18 cellular contexts compared by ENCODE assay signal in genomic region chr2:111656436-111656835, GRCh38.
DNase-seq lines count a peak whose midpoint lies in the region; ATAC-seq, FAIRE-seq and TF ChIP-seq lines count a peak whose summit lies in the region.
"Had no signal": no experiment of that assay in that cellular context is flagged by ENCODE, and none has a peak within 500 bp of the region (broad histone marks: within the 10 kb centered on the region; RNA-seq: fewer than 3 reads in every experiment).

No MANE protein-coding gene starts in this region.

- H3K4me2 ChIP-seq in H1 (ENCODE audit: insufficient read depth in 1 of 2, low read depth in 2 of 2, low read length in 2 of 2) = no peak overlapping the region
- H3K4me2 ChIP-seq in mammary epithelial cell (ENCODE audit: insufficient read depth, low read depth, low read length) = no peak overlapping the region
- H3K4me2 ChIP-seq: BLaER1 had no signal

- H3K9me3 Mint-ChIP-seq in activated naive CD4-positive, alpha-beta T cell treated with anti-CD3 and anti-CD28 coated beads, Interleukin-2, amount 50 U/mL, for 24 hours = no peaks in the 10 kb centered on the region
- no peaks in the 10 kb centered on the region for H3K9me3 Mint-ChIP-seq in activated naive CD4-positive, alpha-beta T cell treated with anti-CD3 and anti-CD28 coated beads for 36 hours
- H3K9me3 Mint-ChIP-seq in nephron (no peaks in the 10 kb centered on the region), type B pancreatic cell (no peaks in the 10 kb centered on the region)
- H3K9me3 Mint-ChIP-seq: CD4-positive, alpha-beta memory T cell had no signal

- TF ChIP-seq CTCF in H1 (IDR thresholded peaks at IDR 0.05; ENCODE audit: control extremely low read depth in 1 of 3, insufficient read depth in 1 of 3, low read depth in 1 of 3, low read length in 3 of 3) = no peak
- TF ChIP-seq CTCF in nephron (IDR thresholded peaks at IDR 0.05; ENCODE audit: unreplicated experiment in 3 of 3) = no peak
- TF ChIP-seq CTCF in type B pancreatic cell (conservative IDR thresholded peaks at IDR 0.05) = no peak
- no peak for TF ChIP-seq CTCF in mammary epithelial cell (conservative IDR thresholded peaks at IDR 0.05 in 1 of 2, IDR thresholded peaks at IDR 0.05 in 1 of 2; ENCODE audit: extremely low read depth in 1 of 2, insufficient read depth in 1 of 2, low read depth in 1 of 2, low read length in 2 of 2)

- no TSS peak for BruUV-seq in mammary epithelial cell (replicated peaks; lab: Mats Ljungman, UMichigan)

- in situ Hi-C loops in mammary epithelial cell (cut with MboI; ENCODE audit: low sequenced_read_pairs in 2 of 2) = no loop called here

- H4K20me1 ChIP-seq in H1 (replicated peaks in 1 of 2; ENCODE audit: control insufficient read depth in 1 of 2, insufficient read depth in 2 of 2, low read length in 2 of 2) (no peaks in the 10 kb centered on the region), mammary epithelial cell (ENCODE audit: insufficient read depth, low read length) (no peaks in the 10 kb centered on the region)
- H4K20me1 ChIP-seq: BLaER1 had no signal

- H4K91ac ChIP-seq in H1 (replicated peaks; ENCODE audit: insufficient read length, low read length) = no peak overlapping the region

- H2BK20ac ChIP-seq in H1 (ENCODE audit: low read length) = no peak overlapping the region

- dilution Hi-C loops in mammary epithelial cell (cut with HindIII; ENCODE audit: low sequenced_read_pairs) = loop anchor here (5.0 kb wide), 1 partner anchor 36 kb away; no protein-coding TSS in a partner anchor

- H3K18ac ChIP-seq in H1 (ENCODE audit: extremely low read depth, low read length) = no peak overlapping the region

- H3K79me1 ChIP-seq in H1 (ENCODE audit: low read depth, low read length) = no peaks in the 10 kb centered on the region

- POLR2A ChIA-PET in H1 (lab: Charles Lee; ENCODE audit: partially characterized antibody) = no interaction called here

- H2BK12ac ChIP-seq in H1 (ENCODE audit: low read depth, low read length) = peak overlapping the region; percentile 80; the same call in 1 of the 2 replicates

- H2BK5ac ChIP-seq in H1 (ENCODE audit: low read depth, low read length) = peak overlapping the region; percentile 20; the same call in 1 of the 2 replicates

- 0 out of 2 replicates have a peak overlapping the region, but pooled peaks have one; percentile 20 for H2BK15ac ChIP-seq in H1 (ENCODE audit: low read length)

- H3K23ac ChIP-seq in H1 (ENCODE audit: insufficient read length) = no peak overlapping the region

- no peak overlapping the region for H3K4me3 Mint-ChIP-seq in activated naive CD4-positive, alpha-beta T cell treated with anti-CD3 and anti-CD28 coated beads, Interleukin-2, amount 50 U/mL, for 24 hours
- no peak overlapping the region for H3K4me3 Mint-ChIP-seq in activated naive CD4-positive, alpha-beta T cell treated with anti-CD3 and anti-CD28 coated beads for 36 hours
- H3K4me3 Mint-ChIP-seq in nephron (peak overlapping the region in 1 of 3 experiments; percentile 5), type B pancreatic cell (no peak overlapping the region)
- H3K4me3 Mint-ChIP-seq: CD14-positive monocyte; CD4-positive, alpha-beta memory T cell had no signal

- no peak overlapping the region for H3K14ac ChIP-seq in H1 (ENCODE audit: insufficient read length)

- H3K9me3 ChIP-seq in H1 (ENCODE audit: insufficient read depth in 2 of 2, low read depth in 1 of 2, low read length in 1 of 2) (no peaks in the 10 kb centered on the region; a peak in 1 of 4 replicates), mammary epithelial cell (replicated peaks; ENCODE audit: insufficient read depth, low read length) (no peaks in the 10 kb centered on the region)
- H3K9me3 ChIP-seq: BLaER1, HAP-1 had no signal

- H3K4ac ChIP-seq in H1 (replicated peaks; ENCODE audit: insufficient read length, low read depth, low read length) = no peak overlapping the region

- H3K79me2 ChIP-seq in H1 (ENCODE audit: control insufficient read depth in 1 of 2, insufficient read depth in 2 of 2, low read length in 2 of 2) (no peaks in the 10 kb centered on the region), mammary epithelial cell (ENCODE audit: insufficient read depth, low read length) (no peaks in the 10 kb centered on the region)

- CTCF ChIA-PET in activated naive CD4-positive, alpha-beta T cell treated with anti-CD3 and anti-CD28 coated beads for 36 hours (lab: Charles Lee) = no interaction called here
- CTCF ChIA-PET in H1 (lab: Charles Lee; ENCODE audit: partially characterized antibody) (no interaction called here), mammary epithelial cell (lab: Charles Lee; ENCODE audit: low non-redundant PET) (no interaction called here)

- TF ChIP-seq EP300 in H1 (IDR thresholded peaks at IDR 0.05; ENCODE audit: borderline replicate concordance in 1 of 2, low read depth in 2 of 2, low read length in 2 of 2) = no peak

- H2AFZ ChIP-seq in H1 (ENCODE audit: low read length) = no peak overlapping the region
- H2AFZ ChIP-seq in mammary epithelial cell (ENCODE audit: low read depth, low read length) = no peak overlapping the region

- H3K4me1 Mint-ChIP-seq in activated naive CD4-positive, alpha-beta T cell treated with anti-CD3 and anti-CD28 coated beads, Interleukin-2, amount 50 U/mL, for 24 hours = no peaks in the 10 kb centered on the region
- H3K4me1 Mint-ChIP-seq in activated naive CD4-positive, alpha-beta T cell treated with anti-CD3 and anti-CD28 coated beads for 36 hours (ENCODE audit: low read depth) = peaks cover 3% of the 10 kb centered on the region
- peaks cover 52% of the 10 kb centered on the region for H3K4me1 Mint-ChIP-seq in nephron
- H3K4me1 Mint-ChIP-seq in type B pancreatic cell (ENCODE audit: unreplicated experiment) = peaks cover 22% of the 10 kb centered on the region
- H3K4me1 Mint-ChIP-seq: CD4-positive, alpha-beta memory T cell had no signal

- H3K23me2 ChIP-seq in H1 (ENCODE audit: low read depth, low read length) = no peaks in the 10 kb centered on the region

- H3K56ac ChIP-seq in H1 (replicated peaks; ENCODE audit: insufficient read length, low read depth, low read length) = no peak overlapping the region

- 88% methylated on average over 7 of the region's 9 CpGs; no CpG with 5 or more reads in 1 of the 2 experiments for WGBS in H1 (ENCODE audit: extremely low coverage in 1 of 2, insufficient coverage in 1 of 2, insufficient read length in 1 of 2, insufficient replicate concordance in 2 of 2, low coverage in 1 of 2, low lambda C conversion rate in 2 of 2, missing lambda C conversion rate in 1 of 2), 2 experiments
- 97% methylated on average over 9 of the region's 9 CpGs for WGBS in mammary epithelial cell (ENCODE audit: low coverage, missing lambda C conversion rate)

- no peak for DNase-seq in activated naive CD4-positive, alpha-beta T cell treated with anti-CD3 and anti-CD28 coated beads for 36 hours
- no peak for DNase-seq in H1 (ENCODE audit: low read depth in 1 of 2, low spot score in 2 of 2)
- DNase-seq in type B pancreatic cell (ENCODE audit: extremely low spot score, unreplicated experiment) = no peak
- DNase-seq in mammary epithelial cell = no peak
- no peak for DNase-seq in NCI-H1092 treated with DMSO at 0.1 percent for 48 hours (lab: John Stamatoyannopoulos, UW)
- DNase-seq: 8988T; CD4-positive, alpha-beta memory T cell; DMS53; DND-41; EL had no signal

- no peaks in the 10 kb centered on the region for H3K36me3 Mint-ChIP-seq in activated naive CD4-positive, alpha-beta T cell treated with anti-CD3 and anti-CD28 coated beads, Interleukin-2, amount 50 U/mL, for 24 hours
- H3K36me3 Mint-ChIP-seq in activated naive CD4-positive, alpha-beta T cell treated with anti-CD3 and anti-CD28 coated beads for 36 hours (ENCODE audit: low read depth) = no peaks in the 10 kb centered on the region
- H3K36me3 Mint-ChIP-seq in nephron (ENCODE audit: low read depth) = no peaks in the 10 kb centered on the region
- peaks cover 3% of the 10 kb centered on the region for H3K36me3 Mint-ChIP-seq in type B pancreatic cell
- H3K36me3 Mint-ChIP-seq: CD4-positive, alpha-beta memory T cell had no signal

- H4K5ac ChIP-seq in H1 (ENCODE audit: insufficient read length, low read depth, low read length) = no peak overlapping the region

- FAIRE-seq in H1 (lab: Jason Lieb, UNC) = no peak
- FAIRE-seq: GM12878, HepG2 had no signal

- H4K8ac ChIP-seq in H1 (ENCODE audit: extremely low read depth, insufficient read depth, low read length) = no peak overlapping the region

- intact Hi-C loops in activated naive CD4-positive, alpha-beta T cell treated with anti-CD3 and anti-CD28 coated beads for 36 hours (cut with micrococcal nuclease) = no loop called here
- intact Hi-C loops in mammary epithelial cell (cut with micrococcal nuclease) = no loop called here

- H3K36me3 ChIP-seq in H1 (ENCODE audit: control insufficient read depth in 2 of 4, insufficient read depth in 4 of 4, low read length in 3 of 4) (no peaks in the 10 kb centered on the region), mammary epithelial cell (ENCODE audit: insufficient read depth, low read length) (no peaks in the 10 kb centered on the region)
- H3K36me3 ChIP-seq: BLaER1, HAP-1 had no signal

- H3K27ac ChIP-seq in H1 (ENCODE audit: low read depth, low read length) (no peak overlapping the region), mammary epithelial cell (ENCODE audit: insufficient read depth, low read depth, low read length) (no peak overlapping the region)
- H3K27ac ChIP-seq: BLaER1 had no signal

- H3K9ac ChIP-seq in H1 (replicated peaks in 1 of 4; ENCODE audit: extremely low read depth in 1 of 4, low read depth in 3 of 4, low read length in 3 of 4) (no peak overlapping the region), mammary epithelial cell (ENCODE audit: insufficient read depth, low read length) (no peak overlapping the region)
- H3K9ac ChIP-seq: BLaER1 had no signal

- TF ChIP-seq RAD21 in H1 (IDR thresholded peaks at IDR 0.05 in 1 of 2, conservative IDR thresholded peaks at IDR 0.05 in 1 of 2; ENCODE audit: low read depth in 2 of 2, low read length in 2 of 2) = no peak

- H2BK120ac ChIP-seq in H1 (replicated peaks; ENCODE audit: low read depth, low read length) = no peak overlapping the region

- TF ChIP-seq POLR2A in H1 (IDR thresholded peaks at IDR 0.05; ENCODE audit: control extremely low read depth in 1 of 2, low read depth in 2 of 2, low read length in 2 of 2) = no peak

- no peaks in the 10 kb centered on the region for H3K27me3 Mint-ChIP-seq in activated naive CD4-positive, alpha-beta T cell treated with anti-CD3 and anti-CD28 coated beads, Interleukin-2, amount 50 U/mL, for 24 hours
- peaks cover 7% of the 10 kb centered on the region for H3K27me3 Mint-ChIP-seq in activated naive CD4-positive, alpha-beta T cell treated with anti-CD3 and anti-CD28 coated beads for 36 hours (ENCODE audit: low read depth)
- H3K27me3 Mint-ChIP-seq in nephron (ENCODE audit: low read depth) (no peaks in the 10 kb centered on the region), type B pancreatic cell (no peaks in the 10 kb centered on the region)
- H3K27me3 Mint-ChIP-seq: CD4-positive, alpha-beta memory T cell had no signal

- H2AK5ac ChIP-seq in H1 (ENCODE audit: low read depth, low read length) = no peak overlapping the region

- H3K4me1 ChIP-seq in H1 (replicated peaks in 1 of 4; ENCODE audit: control insufficient read depth in 3 of 4, insufficient read depth in 4 of 4, low read length in 3 of 4) (peaks cover 0 to 11% (median 5%) of the 10 kb centered on the region in 4 experiments; a peak in 4 of 7 replicates), mammary epithelial cell (ENCODE audit: insufficient read depth, low read length) (peaks cover 23% of the 10 kb centered on the region)
- H3K4me1 ChIP-seq: HAP-1 had no signal

- no peak overlapping the region for H3K4me3 ChIP-seq in H1 (ENCODE audit: extremely low read depth in 1 of 4, insufficient read depth in 2 of 4, low read depth in 3 of 4, low read length in 4 of 4)
- no peak overlapping the region for H3K4me3 ChIP-seq in mammary epithelial cell (replicated peaks in 1 of 3; ENCODE audit: insufficient read depth in 1 of 3, low read depth in 2 of 3, low read length in 3 of 3)
- H3K4me3 ChIP-seq: BLaER1, GM12878, HAP-1 had no signal

- H3K27me3 ChIP-seq in H1 (replicated peaks in 1 of 4; ENCODE audit: control insufficient read depth in 3 of 4, extremely low read depth in 1 of 4, insufficient read depth in 3 of 4, low read length in 3 of 4) (peaks cover 0 to 2% (median 0%) of the 10 kb centered on the region in 4 experiments; a peak in 1 of 7 replicates), mammary epithelial cell (ENCODE audit: insufficient read depth, low read length) (no peaks in the 10 kb centered on the region)
- H3K27me3 ChIP-seq: BLaER1 had no signal

- no peak for ATAC-seq in GM19463 (IDR thresholded peaks at IDR 0.05; ENCODE audit: unreplicated experiment)
- ATAC-seq: GM12878, HepG2 had no signal

- H3K27ac Mint-ChIP-seq in activated naive CD4-positive, alpha-beta T cell treated with anti-CD3 and anti-CD28 coated beads, Interleukin-2, amount 50 U/mL, for 24 hours = peak overlapping the region; percentile 9
- no peak overlapping the region for H3K27ac Mint-ChIP-seq in activated naive CD4-positive, alpha-beta T cell treated with anti-CD3 and anti-CD28 coated beads for 36 hours
- H3K27ac Mint-ChIP-seq in nephron (peak overlapping the region; percentile 8 to 34 (median 19)), type B pancreatic cell (peak overlapping the region; percentile 73)
- H3K27ac Mint-ChIP-seq: CD4-positive, alpha-beta memory T cell had no signal
